ENCODE assay signal across 8 cellular contexts in the genomic region with DNA sequence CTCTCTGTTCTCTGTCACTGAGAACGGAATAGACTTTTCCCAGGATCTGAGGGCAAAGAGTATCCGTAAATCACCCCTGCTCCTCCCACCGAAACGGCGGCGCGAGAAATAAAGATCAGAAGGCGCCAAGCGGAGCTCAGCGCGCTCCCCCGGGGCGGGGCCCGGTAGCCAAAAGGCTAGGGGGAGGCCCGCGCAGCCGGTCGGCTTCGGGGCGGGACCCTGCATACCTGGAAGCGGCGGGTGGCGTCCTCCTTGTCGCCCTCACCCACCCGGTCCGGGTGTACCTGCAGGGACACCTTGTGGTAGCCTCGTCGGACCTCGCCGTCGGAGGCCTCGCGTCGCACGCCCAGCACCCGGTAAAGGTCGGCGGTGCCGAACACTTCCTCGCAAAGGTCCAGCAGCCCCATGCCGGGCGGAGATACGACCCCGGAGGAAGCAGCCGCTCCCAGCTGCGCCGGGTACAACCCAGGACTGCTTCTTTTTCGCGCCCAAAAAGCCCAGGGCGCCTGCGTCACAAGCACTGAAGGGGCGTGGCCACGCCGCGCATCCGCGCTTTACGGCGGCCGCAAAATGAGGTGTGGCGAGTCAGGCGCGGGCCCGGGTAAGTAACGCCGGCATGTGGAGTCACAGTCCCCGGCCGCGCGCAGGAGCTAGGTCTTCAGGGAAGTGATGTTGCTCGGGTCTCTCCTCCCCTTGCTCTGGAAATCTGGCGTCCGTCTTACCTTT. TPM values are rescaled to one million over a fixed set of nuclear protein-coding genes. Genes with fewer than 3 reads are reported as not detected.
A peak's percentile ranks its signal among the peaks of the same experiment; 100 is the strongest.
DNase-seq lines count a peak whose midpoint lies in the region; ATAC-seq and TF ChIP-seq lines count a peak whose summit lies in the region.

A gene with protein sequence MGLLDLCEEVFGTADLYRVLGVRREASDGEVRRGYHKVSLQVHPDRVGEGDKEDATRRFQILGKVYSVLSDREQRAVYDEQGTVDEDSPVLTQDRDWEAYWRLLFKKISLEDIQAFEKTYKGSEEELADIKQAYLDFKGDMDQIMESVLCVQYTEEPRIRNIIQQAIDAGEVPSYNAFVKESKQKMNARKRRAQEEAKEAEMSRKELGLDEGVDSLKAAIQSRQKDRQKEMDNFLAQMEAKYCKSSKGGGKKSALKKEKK (minus strand): TSS at position 473 of the 726 bp plus-strand sequence. CDS start 66 bp downstream, at position 407.

- peak within 1 kb of the TSS; percentile 81 for H3K14ac ChIP-seq in IMR-90 (replicated peaks; ENCODE audit: low read depth, low read length)

- peak within 1 kb of the TSS; percentile 85 to 95 for H4K8ac ChIP-seq in IMR-90 (ENCODE audit: low read depth in 2 of 2, low read length in 2 of 2)

- peaks cover 90% of the 10 kb centered on the region for H3K79me2 ChIP-seq in OCI-LY7 (ENCODE audit: insufficient read depth, low read depth, low read length)

- H3K27ac ChIP-seq in IMR-90 (ENCODE audit: insufficient read depth, low read length) (peak within 1 kb of the TSS; percentile 77), OCI-LY7 (ENCODE audit: low read depth, low read length, poor library complexity, severe bottlenecking) (peak within 1 kb of the TSS; percentile 91), mucosa of rectum (ENCODE audit: low read depth in 2 of 2, low read length in 2 of 2) (peak within 1 kb of the TSS; percentile 84 to 90)

- no peak within 1 kb of the TSS for H2BK15ac ChIP-seq in IMR-90 (ENCODE audit: low read depth, low read length)

- H3K4ac ChIP-seq in IMR-90 (ENCODE audit: low read depth, low read length), result peak within 1 kb of the TSS; percentile 70

- H2BK5ac ChIP-seq in IMR-90 (ENCODE audit: low read depth, low read length, poor library complexity, severe bottlenecking), result peak within 1 kb of the TSS; percentile 63

- no peak within 1 kb of the TSS for H2BK20ac ChIP-seq in IMR-90 (ENCODE audit: low read depth, low read length)

- BruUV-seq in IMR-90 (replicated peaks; lab: Mats Ljungman, UMichigan), result no TSS peak
- no TSS peak for BruUV-seq in OCI-LY7 (replicated peaks; lab: Mats Ljungman, UMichigan)

- peak within 1 kb of the TSS; percentile 83 for H3K56ac ChIP-seq in IMR-90 (ENCODE audit: extremely low read depth, insufficient read depth, low read length)

- H3K36me3 ChIP-seq in IMR-90 (ENCODE audit: control insufficient read depth, insufficient read depth, low read length), result peaks cover 18% of the 10 kb centered on the region
- peaks cover 88% of the 10 kb centered on the region for H3K36me3 ChIP-seq in OCI-LY7 (ENCODE audit: insufficient read depth, low read length)
- H3K36me3 ChIP-seq in mucosa of rectum (ENCODE audit: control insufficient read depth in 2 of 2, insufficient read depth in 2 of 2, low read length in 2 of 2), result peaks cover 28 to 37% of the 10 kb centered on the region in 2 donors

- ATAC-seq in GM21528 (IDR thresholded peaks at IDR 0.05; ENCODE audit: low FRiP score, unreplicated experiment) (peak; percentile 82), IMR-90 (ENCODE audit: low read depth) (peak; percentile 89)

- H2BK120ac ChIP-seq in IMR-90 (ENCODE audit: low read depth, low read length), result no peak within 1 kb of the TSS

- DNase-seq in DMS114 treated with DMSO at 0.1 percent for 48 hours (lab: John Stamatoyannopoulos, UW; ENCODE audit: unreplicated experiment) (peak; percentile 88), IMR-90 (peak; percentile 90), OCI-LY7 (ENCODE audit: low spot score) (peak; percentile 98), activated T-cell treated with anti-CD3 and anti-CD28 coated beads for 4 hours (peak; percentile 97), epithelial cell of proximal tubule (ENCODE audit: low read depth) (no peak)
- DNase-seq in stimulated activated CD8-positive, alpha-beta memory T cell treated with anti-CD3 and anti-CD28 coated beads, Interleukin-4, amount 100 ng/mL, for 48 hours, result peak; percentile 99

- H3K27me3 ChIP-seq in IMR-90 (ENCODE audit: control insufficient read depth, insufficient read depth, low read length) (no peaks in the 10 kb centered on the region), mucosa of rectum (ENCODE audit: control insufficient read depth in 2 of 2, insufficient read depth in 2 of 2, low read length in 2 of 2) (no peaks in the 10 kb centered on the region)

- CTCF ChIA-PET in IMR-90 (lab: Yijun Ruan, JAX), result interaction anchor here (0.6 to 1.2 kb wide), 2 partner anchors 17 to 35 kb away, joined by 3 read pairs; no protein-coding TSS in a partner anchor
- CTCF ChIA-PET in OCI-LY7 (lab: Charles Lee; ENCODE audit: unreplicated experiment), result no interaction called here

- no peak within 1 kb of the TSS; the same call in 1 of the 2 replicates for H3K18ac ChIP-seq in IMR-90 (ENCODE audit: low read depth, low read length)

- H3K9me1 ChIP-seq in IMR-90 (ENCODE audit: insufficient read depth, low read length), result peaks cover 3% of the 10 kb centered on the region; the same call in 1 of the 2 replicates

- TF ChIP-seq CTCF in IMR-90 (conservative IDR thresholded peaks at IDR 0.05; ENCODE audit: low read depth, low read length) (no peak), OCI-LY7 (conservative IDR thresholded peaks at IDR 0.05; ENCODE audit: low read length) (no peak), epithelial cell of proximal tubule (conservative IDR thresholded peaks at IDR 0.05; ENCODE audit: low read depth, low read length) (no peak)

- H2AK5ac ChIP-seq in IMR-90 (ENCODE audit: low read depth, low read length), result peak within 1 kb of the TSS; percentile 50; the same call in 1 of the 2 replicates

- POLR2A ChIA-PET in IMR-90 (lab: Charles Lee; ENCODE audit: unreplicated experiment) (interaction anchor here (0.6 kb wide), 1 partner anchor 32 kb away, joined by 3 read pairs; no protein-coding TSS in a partner anchor), OCI-LY7 (lab: Charles Lee) (interaction anchor here (0.6 to 2.1 kb wide), 11 partner anchors 11 to 494 kb away, joined by 3 to 10 read pairs (median 3); a partner anchor contains a TSS)

- peak within 1 kb of the TSS; percentile 39 for H4K91ac ChIP-seq in IMR-90 (ENCODE audit: insufficient read depth, low read depth, low read length)

- H2AFZ ChIP-seq in IMR-90 (replicated peaks; ENCODE audit: low read length, poor library complexity), result peak within 1 kb of the TSS; percentile 88
- peak within 1 kb of the TSS; percentile 28; the same call in 1 of the 2 replicates for H2AFZ ChIP-seq in OCI-LY7 (ENCODE audit: low read length)

- no peaks in the 10 kb centered on the region for H3K9me2 ChIP-seq in OCI-LY7 (ENCODE audit: insufficient read depth, low read length)

- H3K9me3 ChIP-seq in IMR-90 (ENCODE audit: control insufficient read depth, insufficient read depth, low read length) (no peaks in the 10 kb centered on the region), OCI-LY7 (ENCODE audit: low read length) (no peaks in the 10 kb centered on the region), mucosa of rectum (ENCODE audit: control insufficient read depth in 2 of 2, low read length in 2 of 2) (no peaks in the 10 kb centered on the region)

- peak within 1 kb of the TSS; percentile 88 for H3K4me3 ChIP-seq in IMR-90 (ENCODE audit: insufficient read depth, low read depth, low read length)
- H3K4me3 ChIP-seq in OCI-LY7 (ENCODE audit: low read depth, low read length, poor library complexity, severe bottlenecking), result peak within 1 kb of the TSS; percentile 94
- peak within 1 kb of the TSS; percentile 79 for H3K4me3 ChIP-seq in epithelial cell of proximal tubule (ENCODE audit: low read depth, low read length)
- H3K4me3 ChIP-seq in mucosa of rectum (ENCODE audit: low read length in 2 of 2), result peak within 1 kb of the TSS; percentile 71 to 91

- peaks cover 20 to 45% of the 10 kb centered on the region in 2 experiments for H3K79me1 ChIP-seq in IMR-90 (ENCODE audit: low read depth in 1 of 2, low read length in 2 of 2)

- peak; percentile 90 for TF ChIP-seq POLR2A in IMR-90 (IDR thresholded peaks at IDR 0.05; ENCODE audit: low read depth, low read length)

- intact Hi-C loops in IMR-90 (cut with micrococcal nuclease) (no loop called here), OCI-LY7 (cut with micrococcal nuclease; ENCODE audit: unreplicated experiment) (loop anchor here (1.0 to 5.0 kb wide), 4 partner anchors 80 to 484 kb away; a partner anchor contains a TSS)

- 0% methylated on average over 27 of the region's 73 CpGs; no CpG with 5 or more reads in 1 of the 2 experiments for WGBS in IMR-90 (ENCODE audit: extremely low coverage in 2 of 2, insufficient read length in 1 of 2), 2 experiments

- H3K4me1 ChIP-seq in IMR-90 (ENCODE audit: control insufficient read depth, insufficient read depth, low read length), result peaks cover 10% of the 10 kb centered on the region
- peaks cover 58% of the 10 kb centered on the region for H3K4me1 ChIP-seq in OCI-LY7 (ENCODE audit: insufficient read depth, low read length, poor library complexity, severe bottlenecking)
- peaks cover 21 to 25% of the 10 kb centered on the region in 2 donors for H3K4me1 ChIP-seq in mucosa of rectum (ENCODE audit: control insufficient read depth in 2 of 2, insufficient read depth in 2 of 2, low read length in 2 of 2)

- in situ Hi-C loops in IMR-90 (cut with MboI; ENCODE audit: low sequenced_read_pairs), result no loop called here

- peak within 1 kb of the TSS; percentile 97 for H3K23ac ChIP-seq in IMR-90 (ENCODE audit: low read depth, low read length)

- H4K20me1 ChIP-seq in IMR-90 (ENCODE audit: insufficient read depth, low read length) (no peaks in the 10 kb centered on the region), OCI-LY7 (ENCODE audit: insufficient read depth, low read length) (peaks cover 29% of the 10 kb centered on the region; the same call in 1 of the 2 replicates)

- dilution Hi-C loops in IMR-90 (cut with HindIII; ENCODE audit: low sequenced_read_pairs, unreplicated experiment), result no loop called here

- H4K5ac ChIP-seq in IMR-90 (ENCODE audit: low read depth, low read length), result peak within 1 kb of the TSS; percentile 36

- H2AK9ac ChIP-seq in IMR-90 (replicated peaks; ENCODE audit: low read depth, low read length, poor library complexity), result peak within 1 kb of the TSS; percentile 77

- H3K4me2 ChIP-seq in IMR-90 (ENCODE audit: low read depth, low read length) (peak within 1 kb of the TSS; percentile 95), OCI-LY7 (ENCODE audit: low read length) (peak within 1 kb of the TSS; percentile 98)

- H3K9ac ChIP-seq in IMR-90 (ENCODE audit: low read depth, low read length), result peak within 1 kb of the TSS; percentile 83
- H3K9ac ChIP-seq in mucosa of rectum (ENCODE audit: low read depth in 1 of 2, low read length in 2 of 2), result peak within 1 kb of the TSS; percentile 73

- no peak for TF ChIP-seq RAD21 in IMR-90 (IDR thresholded peaks at IDR 0.05; ENCODE audit: low read length)

TF ChIP-seq in IMR-90, 13 proteins besides CTCF, POLR2A, EP300 and RAD21 (continues in another document):
- no peak for TF ChIP-seq MAZ (IDR thresholded peaks at IDR 0.05; ENCODE audit: borderline replicate concordance, low read depth, low read length)
- TF ChIP-seq MXI1 (IDR thresholded peaks at IDR 0.05; ENCODE audit: borderline replicate concordance, low read depth, low read length), result peak; percentile 85

RNA-seq across cellular contexts. Expression of the gene that starts here (rescaled TPM):
- 28.7 and 39.4 TPM in 2 replicates for total RNA-seq in IMR-90 (2012; rRNA removed)
- polyA plus RNA-seq in IMR-90 (2012; rRNA removed), result 17.9 and 20.0 TPM in 2 replicates
- polyA plus RNA-seq in IMR-90 (2012; cell fraction: cytosol; rRNA removed), result 7.6 and 13.4 TPM in 2 replicates
- polyA plus RNA-seq in IMR-90 (2012; cell fraction: nucleus; rRNA removed; ENCODE audit: low replicate concordance), result 12.9 and 28.1 TPM in 2 replicates
- total RNA-seq in OCI-LY7 (2014; rRNA removed; shearing (Covaris generic)), result 83.3 and 94.2 TPM in 2 replicates
- 63.0 and 64.9 TPM in 2 replicates for total RNA-seq in OCI-LY7 (2022)
- 69.0 and 96.4 TPM in 2 replicates for total RNA-seq in epithelial cell of proximal tubule
